Comparison of ENCODE assay signal across 8 cellular contexts in genomic region chrX:48695925-48696300, GRCh38. TPM values are rescaled to one million over a fixed set of nuclear protein-coding genes. Genes with fewer than 3 reads are reported as not detected.
DNase-seq lines count a peak whose midpoint lies in the region; ATAC-seq and TF ChIP-seq lines count a peak whose summit lies in the region.

No MANE protein-coding gene starts in this region.

- peaks cover 28 to 41% of the 10 kb centered on the region in 2 experiments for H3K4me1 Mint-ChIP-seq in H9
- peaks cover 26% of the 10 kb centered on the region for H3K4me1 Mint-ChIP-seq in activated CD8-positive, alpha-beta T cell treated with anti-CD3 and anti-CD28 coated beads for 36 hours (ENCODE audit: low read depth)

- H3K79me1 ChIP-seq in H9 (ENCODE audit: insufficient read depth, low read depth, low read length, poor library complexity, severe bottlenecking): no peaks in the 10 kb centered on the region

- in situ Hi-C loops in GM13977 (cut with MboI; ENCODE audit: low pct_unique_long_range_greater_than_20kb, low sequenced_read_pairs, unreplicated experiment): no loop called here

- peak overlapping the region in 2 of 3 experiments; percentile 54 to 84; a peak in 5 of 7 replicates for H3K27ac Mint-ChIP-seq in H9
- peak overlapping the region; percentile 94 for H3K27ac Mint-ChIP-seq in activated CD8-positive, alpha-beta T cell treated with anti-CD3 and anti-CD28 coated beads for 36 hours

- H3K23ac ChIP-seq in H9 (ENCODE audit: insufficient read length, low read depth, low read length): no peak overlapping the region

- H3K27ac ChIP-seq in AG04450 (ENCODE audit: low read depth, low read length) (peak overlapping the region; percentile 31), H9 (ENCODE audit: insufficient read length, low read depth, low read length) (no peak overlapping the region), spleen (peak overlapping the region; percentile 59 to 94 (median 90))

- no CpG with 5 or more reads among the region's 8 CpGs for WGBS in H9 (ENCODE audit: extremely low coverage, insufficient read length, low lambda C conversion rate)
- WGBS in spleen, 5 donors: 5 to 60% (median 21%) methylated on average over 7 to 8 of the region's 8 CpGs; no CpG with 5 or more reads in 1 of the 5 donors

- H4K91ac ChIP-seq in H9 (ENCODE audit: insufficient read length, low read depth, low read length): no peak overlapping the region

- peak overlapping the region; percentile 79 to 90 for H3K4me3 Mint-ChIP-seq in H9
- peak overlapping the region; percentile 81 for H3K4me3 Mint-ChIP-seq in activated CD8-positive, alpha-beta T cell treated with anti-CD3 and anti-CD28 coated beads for 36 hours

- no peaks in the 10 kb centered on the region for H3K23me2 ChIP-seq in H9 (ENCODE audit: insufficient read length, low read depth, low read length, poor library complexity, severe bottlenecking)

- H2AK5ac ChIP-seq in H9 (ENCODE audit: insufficient read length, low read length): no peak overlapping the region

- intact Hi-C loops in activated CD8-positive, alpha-beta T cell treated with anti-CD3 and anti-CD28 coated beads for 36 hours (cut with micrococcal nuclease): no loop called here
- intact Hi-C loops in spleen (cut with DNase I; ENCODE audit: low total_unique reads): no loop called here

- DNase-seq in AG04450 (ENCODE audit: low read depth, low spot score) (no peak), H9 (no peak), hepatic stellate cell (ENCODE audit: low spot score) (peak; percentile 24), spleen (no peak), GM13977 (ENCODE audit: low spot score) (no peak), H4 (ENCODE audit: low spot score) (no peak), glomerular visceral epithelial cell (ENCODE audit: extremely low spot score) (no peak)
- DNase-seq in activated CD8-positive, alpha-beta T cell treated with anti-CD3 and anti-CD28 coated beads for 36 hours: no peak

- no peak overlapping the region for H3K4ac ChIP-seq in H9 (ENCODE audit: low read depth, low read length)

- H2BK20ac ChIP-seq in H9 (ENCODE audit: low read depth, low read length, poor library complexity, severe bottlenecking): no peak overlapping the region

- no peak for TF ChIP-seq POLR2A in spleen (IDR thresholded peaks at IDR 0.05)

- H4K8ac ChIP-seq in H9 (replicated peaks; ENCODE audit: insufficient read length, low read depth, low read length): no peak overlapping the region

- H3K4me1 ChIP-seq in H9 (ENCODE audit: insufficient read depth, low read length) (no peaks in the 10 kb centered on the region), spleen (peaks cover 0 to 24% (median 9%) of the 10 kb centered on the region in 6 donors)

- no peak for ATAC-seq in activated CD8-positive, alpha-beta T cell treated with anti-CD3 and anti-CD28 coated beads for 36 hours

- H3K56ac ChIP-seq in H9 (ENCODE audit: insufficient read length, low read depth, low read length): no peak overlapping the region

- H3K18ac ChIP-seq in H9 (ENCODE audit: insufficient read length, low read depth, low read length): no peak overlapping the region

- CTCF ChIA-PET in AG04450 (lab: Charles Lee): no interaction called here
- CTCF ChIA-PET in activated CD8-positive, alpha-beta T cell treated with anti-CD3 and anti-CD28 coated beads for 36 hours (lab: Charles Lee): interaction anchor here (1.0 to 1.6 kb wide), 2 partner anchors 12 to 47 kb away, joined by 5 read pairs; partner anchors contain the start of gene WAS

- H4K20me1 ChIP-seq in H9 (ENCODE audit: control insufficient read depth, insufficient read depth, insufficient read length): no peaks in the 10 kb centered on the region

- H2BK12ac ChIP-seq in H9 (ENCODE audit: insufficient read length, low read depth, low read length): no peak overlapping the region

- H3K4me3 ChIP-seq in AG04450 (ENCODE audit: low read depth, low read length): peak overlapping the region; percentile 69
- peak overlapping the region; percentile 39 to 85 (median 66) for H3K4me3 ChIP-seq in spleen

- H4K5ac ChIP-seq in H9 (ENCODE audit: insufficient read length, low read depth, low read length): no peak overlapping the region

- H2AFZ ChIP-seq in H9 (ENCODE audit: low read length): no peak overlapping the region

- H3K27me3 ChIP-seq in AG04450 (ENCODE audit: control insufficient read depth, insufficient read depth, low read length) (no peaks in the 10 kb centered on the region), H9 (ENCODE audit: insufficient read depth, low read length) (no peaks in the 10 kb centered on the region), spleen (replicated peaks in 1 of 7) (no peaks in the 10 kb centered on the region)

- POLR2A ChIA-PET in AG04450 (lab: Yijun Ruan, JAX): interaction anchor here (0.6 to 2.0 kb wide), 3 partner anchors 20 to 47 kb away, joined by 3 to 10 read pairs (median 9); no protein-coding TSS in a partner anchor
- POLR2A ChIA-PET in activated CD8-positive, alpha-beta T cell treated with anti-CD3 and anti-CD28 coated beads for 36 hours (lab: Charles Lee): interaction anchor here (0.9 to 2.6 kb wide), 6 partner anchors 13 to 117 kb away, joined by 4 to 15 read pairs (median 6); partner anchors contain the start of genes HDAC6 and WAS

- no peaks in the 10 kb centered on the region for H3K79me2 ChIP-seq in H9 (ENCODE audit: insufficient read depth, low read length)

- no peak overlapping the region for H3K14ac ChIP-seq in H9 (ENCODE audit: insufficient read depth, low read length)

- H2BK5ac ChIP-seq in H9 (ENCODE audit: insufficient read length, low read length): no peak overlapping the region

- H3K36me3 ChIP-seq in spleen: peaks cover 0 to 27% (median 11%) of the 10 kb centered on the region in 6 donors

- H3K4me2 ChIP-seq in H9 (ENCODE audit: insufficient read depth, insufficient read length, low read length): peak overlapping the region; percentile 69

- peaks cover 19% of the 10 kb centered on the region for H3K27me3 Mint-ChIP-seq in H9 (ENCODE audit: low read depth)
- no peaks in the 10 kb centered on the region for H3K27me3 Mint-ChIP-seq in activated CD8-positive, alpha-beta T cell treated with anti-CD3 and anti-CD28 coated beads for 36 hours

- peaks cover 17 to 25% (median 18%) of the 10 kb centered on the region in 3 experiments for H3K36me3 Mint-ChIP-seq in H9 (ENCODE audit: insufficient read depth in 1 of 3, low read depth in 3 of 3)
- H3K36me3 Mint-ChIP-seq in activated CD8-positive, alpha-beta T cell treated with anti-CD3 and anti-CD28 coated beads for 36 hours (ENCODE audit: low read depth): peaks cover 21% of the 10 kb centered on the region

- H3T11ph ChIP-seq in H9 (ENCODE audit: low read length): no peak overlapping the region

- H2BK120ac ChIP-seq in H9 (ENCODE audit: low read depth, low read length, poor library complexity, severe bottlenecking): no peak overlapping the region

- no peaks in the 10 kb centered on the region for H3K9me3 ChIP-seq in AG04450 (ENCODE audit: control insufficient read depth, insufficient read depth, low read length)
- peaks cover 23% of the 10 kb centered on the region for H3K9me3 ChIP-seq in H9 (ENCODE audit: control insufficient read depth, low read depth, low read length)
- H3K9me3 ChIP-seq in spleen: no peaks in the 10 kb centered on the region

- peaks cover 77 to 82% of the 10 kb centered on the region in 2 experiments for H3K9me3 Mint-ChIP-seq in H9
- no peaks in the 10 kb centered on the region for H3K9me3 Mint-ChIP-seq in activated CD8-positive, alpha-beta T cell treated with anti-CD3 and anti-CD28 coated beads for 36 hours

- TF ChIP-seq CTCF in AG04450 (IDR thresholded peaks at IDR 0.05; ENCODE audit: low read depth, low read length): no peak
- no peak for TF ChIP-seq CTCF in H9 (conservative IDR thresholded peaks at IDR 0.05)
- no peak for TF ChIP-seq CTCF in activated CD8-positive, alpha-beta T cell treated with anti-CD3 and anti-CD28 coated beads for 36 hours (IDR thresholded peaks at IDR 0.05)
- no peak for TF ChIP-seq CTCF in spleen (IDR thresholded peaks at IDR 0.05 in 8 of 11, conservative IDR thresholded peaks at IDR 0.05 in 3 of 11)
- no peak for TF ChIP-seq CTCF in GM13977 (IDR thresholded peaks at IDR 0.05; ENCODE audit: extremely low read depth, insufficient read depth, missing control alignments)

- H2BK15ac ChIP-seq in H9 (ENCODE audit: low read depth, low read length): no peak overlapping the region

- peak overlapping the region; percentile 48 for H3K9ac ChIP-seq in H9 (ENCODE audit: extremely low read depth, insufficient read length, low read length)

RNA-seq across cellular contexts. Expression of gene SUV39H1, which starts 0.6 kb away (rescaled TPM):
- polyA plus RNA-seq in AG04450 (2011; rRNA removed) (2.4 and 3.1 TPM in 2 replicates), spleen (1 to 10 TPM; 4.0 to 6.7 (median 4.9) TPM)
- polyA minus RNA-seq in AG04450 (2011; rRNA and poly(A)+ RNA removed): 3.2 and 4.6 TPM in 2 replicates
- total RNA-seq in H9 (2021) (16.2 and 17.4 TPM in 2 replicates), spleen (1 to 10 TPM; 6.2 to 9.2 (median 7.4) TPM)
- total RNA-seq in activated CD8-positive, alpha-beta T cell treated with anti-CD3 and anti-CD28 coated beads for 36 hours: 10 to 100 TPM; 26.8 to 28.4 TPM
- total RNA-seq in H4 (2014; rRNA removed; shearing (Covaris generic)): 11.8 and 13.6 TPM in 2 replicates

RNA-seq across cellular contexts. Expression of gene WAS, which starts 12.3 kb away (rescaled TPM):
- polyA plus RNA-seq in AG04450 (2011; rRNA removed): 0.14 TPM in 1 of 2 replicates, not detected in the other
- polyA minus RNA-seq in AG04450 (2011; rRNA and poly(A)+ RNA removed): not detected in 2 replicates
- total RNA-seq in H9 (2021): 0.24 and 0.61 TPM in 2 replicates
- 10 to 100 TPM; 81.6 to 81.9 TPM for total RNA-seq in activated CD8-positive, alpha-beta T cell treated with anti-CD3 and anti-CD28 coated beads for 36 hours
- 100 to 1,000 TPM in 5 of 7 donors, 10 to 100 TPM in 2; 99.3 to 169 (median 107) TPM for total RNA-seq in spleen
- polyA plus RNA-seq in spleen: 10 to 100 TPM; 53.5 to 64.8 (median 56.2) TPM
- 0.10 and 0.16 TPM in 2 replicates for total RNA-seq in H4 (2014; rRNA removed; shearing (Covaris generic))

Comparison
In these comparisons a context has a peak if more than half of its experiments do, and no peak if none do; other contexts are left out.
1. RNA of gene WAS, which starts 12.3 kb away (total RNA-seq): 99.3 to 169 TPM in spleen and 81.6 to 81.9 TPM in activated CD8-positive, alpha-beta T cell treated with anti-CD3 and anti-CD28 coated beads for 36 hours; 0.24 to 0.61 TPM in H9 and 0.10 to 0.16 TPM in H4; every median in the first group is over 10 times any median in the second.